ENCODE assay signal across 27 cellular contexts in the genomic region with DNA sequence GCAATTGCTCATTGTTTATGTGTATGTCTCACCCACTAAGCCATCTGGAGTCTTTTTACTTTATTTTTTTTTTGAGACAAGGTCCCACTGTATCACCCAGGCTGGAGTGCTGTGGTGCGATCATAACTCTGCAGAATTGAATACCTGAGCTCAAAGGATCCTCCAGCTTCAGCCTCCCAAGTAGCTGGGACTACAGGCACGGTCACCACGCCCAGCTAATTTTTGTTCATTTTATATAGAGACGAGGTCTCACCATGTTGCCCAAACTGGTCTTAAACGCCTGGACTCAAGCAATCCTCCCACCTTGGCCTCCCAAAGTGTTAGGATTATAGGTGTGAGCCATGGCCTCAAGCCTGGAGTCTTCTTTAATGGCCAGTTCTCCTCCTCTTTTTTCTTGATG. TPM values are rescaled to one million over a fixed set of nuclear protein-coding genes. Genes with fewer than 3 reads are reported as not detected.
"Had no signal": no experiment of that assay in that cellular context is flagged by ENCODE, and none has a peak within 500 bp of the region (broad histone marks: within the 10 kb centered on the region; RNA-seq: fewer than 3 reads in every experiment).

No MANE protein-coding gene starts in this region.

- H3K27ac Mint-ChIP-seq: activated CD8-positive, alpha-beta memory T cell treated with anti-CD3 and anti-CD28 coated beads, Interleukin-2, amount 10 ng/mL, durations not matched to agents 7 days and 5 days; activated T-helper 17 cell treated with anti-CD3 and anti-CD28 coated beads, Interleukin-2, amount 50 U/mL, for 72 hours; nephron; stimulated activated effector memory CD8-positive, alpha-beta T cell treated with anti-CD3 and anti-CD28 coated beads, Interleukin-12 subunit alpha, Interleukin-12 subunit beta, amount 100 ng/mL, for 72 hours had no signal

- H3K4me1 ChIP-seq: gastroesophageal sphincter, tibial artery, uterus had no signal

- H3K4me1 Mint-ChIP-seq: activated T-helper 17 cell treated with anti-CD3 and anti-CD28 coated beads, Interleukin-2, amount 50 U/mL, for 72 hours; nephron had no signal

- H3K9me3 Mint-ChIP-seq: activated T-helper 17 cell treated with anti-CD3 and anti-CD28 coated beads, Interleukin-2, amount 50 U/mL, for 72 hours; central memory CD8-positive, alpha-beta T cell; stimulated activated effector memory CD8-positive, alpha-beta T cell treated with anti-CD3 and anti-CD28 coated beads, Interleukin-12 subunit alpha, Interleukin-12 subunit beta, amount 100 ng/mL, for 72 hours had no signal

- H3K27me3 ChIP-seq: brain microvascular endothelial cell, uterus had no signal

- H3K36me3 ChIP-seq: brain microvascular endothelial cell, gastroesophageal sphincter, heart left ventricle, tibial artery, uterus had no signal

- H3K4me3 ChIP-seq: gastroesophageal sphincter, tibial artery, uterus had no signal

- DNase-seq: activated CD4-positive, alpha-beta T cell treated with anti-CD3 and anti-CD28 coated beads for 1 hour; activated naive CD4-positive, alpha-beta T cell; activated T-cell treated with anti-CD3 and anti-CD28 coated beads, Interleukin-2, amount 50 U/mL, for 1 hour; anterior cingulate cortex; brain microvascular endothelial cell; cortex of kidney; effector CD8-positive, alpha-beta T cell; kidney glomerular epithelial cell; left ventricle myocardium superior; mesenchymal stem cell; nucleus accumbens; retina; SW 1271; T-helper 2 cell had no signal

- H3K36me3 Mint-ChIP-seq: activated CD8-positive, alpha-beta memory T cell treated with anti-CD3 and anti-CD28 coated beads, Interleukin-2, amount 10 ng/mL, durations not matched to agents 7 days and 5 days; stimulated activated effector memory CD8-positive, alpha-beta T cell treated with anti-CD3 and anti-CD28 coated beads, Interleukin-12 subunit alpha, Interleukin-12 subunit beta, amount 100 ng/mL, for 72 hours had no signal

- H3K4me3 Mint-ChIP-seq: activated CD8-positive, alpha-beta memory T cell treated with anti-CD3 and anti-CD28 coated beads, Interleukin-2, amount 10 ng/mL, durations not matched to agents 7 days and 5 days; activated T-helper 17 cell treated with anti-CD3 and anti-CD28 coated beads, Interleukin-2, amount 50 U/mL, for 72 hours; nephron; stimulated activated effector memory CD8-positive, alpha-beta T cell treated with anti-CD3 and anti-CD28 coated beads, Interleukin-12 subunit alpha, Interleukin-12 subunit beta, amount 100 ng/mL, for 72 hours had no signal

- H3K27ac ChIP-seq: brain microvascular endothelial cell, gastroesophageal sphincter, tibial artery, uterus, VCaP had no signal

- ATAC-seq: activated CD8-positive, alpha-beta memory T cell treated with anti-CD3 and anti-CD28 coated beads, Interleukin-2, amount 10 ng/mL, durations not matched to agents 7 days and 5 days; activated T-helper 17 cell treated with anti-CD3 and anti-CD28 coated beads, Interleukin-2, amount 50 U/mL, for 72 hours; stimulated activated effector memory CD8-positive, alpha-beta T cell treated with anti-CD3 and anti-CD28 coated beads, Interleukin-12 subunit alpha, Interleukin-12 subunit beta, amount 100 ng/mL, for 72 hours had no signal

- H3K9me3 ChIP-seq: tibial artery, uterus had no signal

RNA-seq across cellular contexts. Expression of gene CD300LB, which starts 0.5 kb away (rescaled TPM):
- total RNA-seq: activated CD8-positive, alpha-beta memory T cell treated with anti-CD3 and anti-CD28 coated beads, Interleukin-2, amount 10 ng/mL, durations not matched to agents 7 days and 5 days; activated T-helper 17 cell treated with anti-CD3 and anti-CD28 coated beads, Interleukin-2, amount 50 U/mL, for 72 hours; esophagus mucosa; skeletal muscle tissue had no signal

RNA-seq across cellular contexts. Expression of gene CD300H, which starts 36.6 kb away (rescaled TPM):
- total RNA-seq: activated CD8-positive, alpha-beta memory T cell treated with anti-CD3 and anti-CD28 coated beads, Interleukin-2, amount 10 ng/mL, durations not matched to agents 7 days and 5 days; activated T-helper 17 cell treated with anti-CD3 and anti-CD28 coated beads, Interleukin-2, amount 50 U/mL, for 72 hours; esophagus mucosa; gastroesophageal sphincter; left ventricle myocardium superior; skeletal muscle tissue; subcutaneous adipose tissue; uterus had no signal
